ENCODE assay signal across 1 cellular context in the genomic region with DNA sequence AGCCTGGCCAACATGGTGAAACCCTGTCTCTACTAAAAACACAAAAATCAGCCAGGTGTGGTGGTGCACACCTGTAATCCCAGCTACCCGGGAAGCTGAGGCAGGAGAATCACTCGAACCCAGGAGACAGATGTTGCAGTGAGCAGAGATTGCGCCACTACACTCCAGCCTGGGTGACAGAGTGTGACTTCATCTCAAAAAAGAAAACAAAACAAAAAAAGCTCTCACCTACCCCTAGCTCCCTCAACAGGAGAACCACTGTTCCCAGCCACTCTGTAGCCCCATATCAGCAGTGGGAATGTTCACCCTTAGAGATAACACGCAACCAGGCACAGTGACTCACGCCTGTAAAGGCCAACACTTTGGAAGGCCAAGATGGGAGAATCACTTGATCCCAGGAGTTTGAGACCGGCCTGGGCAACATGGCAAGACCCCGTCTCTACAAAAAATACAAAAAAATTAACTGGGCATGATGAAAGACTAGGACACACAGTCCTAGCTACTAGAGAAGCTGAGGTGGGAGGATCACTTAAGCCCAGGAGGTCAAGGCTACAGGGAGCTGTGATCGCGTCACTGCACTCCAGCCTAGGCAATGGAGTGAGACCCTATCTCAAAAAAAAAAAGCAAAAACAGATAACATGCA.
TF ChIP-seq lines count a peak whose summit lies in the region.

No MANE protein-coding gene starts in this region.

TF ChIP-seq in K562, 482 proteins besides CTCF, POLR2A, EP300 and RAD21 (continued from another document):
- TF ChIP-seq CCAR2 (IDR thresholded peaks at IDR 0.05; ENCODE audit: low read depth, low read length) (no peak), NR2C2 (CRISPR knock-in tag; IDR thresholded peaks at IDR 0.05) (no peak), NR2C2 (tag; IDR thresholded peaks at IDR 0.05) (0 out of 2 replicates have a peak, but pooled peaks have one; percentile 19), PRMT5 (CRISPR knock-in tag; IDR thresholded peaks at IDR 0.05) (no peak), ZFP36 (IDR thresholded peaks at IDR 0.05; ENCODE audit: low read depth, low read length, partially characterized antibody) (no peak), ZSCAN32 (CRISPR knock-in tag; IDR thresholded peaks at IDR 0.05) (no peak), TBL1XR1 (IDR thresholded peaks at IDR 0.05; ENCODE audit: low read length in 2 of 2) (0 out of 4 replicates have a peak, but pooled peaks of 1 of the 2 experiments have one; percentile 29), ZNF175 (CRISPR knock-in tag; IDR thresholded peaks at IDR 0.05; ENCODE audit: low read depth) (0 out of 2 replicates have a peak, but pooled peaks have one; percentile 15), ZEB2 (IDR thresholded peaks at IDR 0.05) (0 out of 2 replicates have a peak, but pooled peaks have one; percentile 77), JUND (IDR thresholded peaks at IDR 0.05; ENCODE audit: borderline replicate concordance, low read depth, low read length) (peak; percentile 91), JUND (tag; IDR thresholded peaks at IDR 0.05; ENCODE audit: borderline replicate concordance, low read depth, low read length) (peak; percentile 77; the same call in 2 of the 3 replicates), MEF2D (tag; conservative IDR thresholded peaks at IDR 0.05; ENCODE audit: low read depth) (peak; percentile 39; the same call in 1 of the 2 replicates), MYC (IDR thresholded peaks at IDR 0.05; ENCODE audit: low read depth, low read length) (no peak), MYC (CRISPR knock-in tag; IDR thresholded peaks at IDR 0.05; ENCODE audit: borderline replicate concordance, low read depth) (no peak), SMARCA4 (IDR thresholded peaks at IDR 0.05) (peak; percentile 89), CEBPG (CRISPR knock-in tag; IDR thresholded peaks at IDR 0.05) (peak; percentile 85), CEBPG (tag; conservative IDR thresholded peaks at IDR 0.05 in 1 of 2, IDR thresholded peaks at IDR 0.05 in 1 of 2) (peak in 1 of 2 experiments; percentile 59; a peak in 2 of 4 replicates), ESRRA (IDR thresholded peaks at IDR 0.05; ENCODE audit: borderline replicate concordance, low read depth) (0 out of 2 replicates have a peak, but pooled peaks have one; percentile 12), ETV5 (CRISPR knock-in tag; IDR thresholded peaks at IDR 0.05; ENCODE audit: low read depth) (peak; percentile 63; the same call in 1 of the 2 replicates), SP2 (IDR thresholded peaks at IDR 0.05; ENCODE audit: extremely low read depth, low read depth, low read length, poor library complexity, severe bottlenecking) (no peak), POLR2B (IDR thresholded peaks at IDR 0.05; ENCODE audit: low read depth, partially characterized antibody) (no peak), HMGN3 (IDR thresholded peaks at IDR 0.05; ENCODE audit: borderline replicate concordance, extremely low read depth, insufficient read length, low read depth, low read length) (no peak), TAL1 (IDR thresholded peaks at IDR 0.05) (peak; percentile 40; the same call in 1 of the 2 replicates), CREM (IDR thresholded peaks at IDR 0.05; ENCODE audit: low read depth) (peak; percentile 80), DPF2 (IDR thresholded peaks at IDR 0.05) (peak; percentile 92), SMARCA5 (IDR thresholded peaks at IDR 0.05) (peak; percentile 37; the same call in 1 of the 2 replicates), CBFA2T2 (conservative IDR thresholded peaks at IDR 0.05) (peak; percentile 33), MTA1 (IDR thresholded peaks at IDR 0.05; ENCODE audit: borderline replicate concordance) (peak; percentile 53; the same call in 1 of the 2 replicates), SREBF2 (CRISPR knock-in tag; IDR thresholded peaks at IDR 0.05) (0 out of 2 replicates have a peak, but pooled peaks have one; percentile 59), NRF1 (conservative IDR thresholded peaks at IDR 0.05 in 1 of 2, IDR thresholded peaks at IDR 0.05 in 1 of 2) (peak; percentile 25; a peak in 1 of 4 replicates), SLC30A9 (CRISPR knock-in tag; IDR thresholded peaks at IDR 0.05) (no peak), MAFK (IDR thresholded peaks at IDR 0.05; ENCODE audit: low read length) (no peak), BRD9 (IDR thresholded peaks at IDR 0.05; ENCODE audit: low read depth, partially characterized antibody) (peak; percentile 63), FOSL1 (tag; conservative IDR thresholded peaks at IDR 0.05) (peak; percentile 90), KLF13 (tag; IDR thresholded peaks at IDR 0.05; ENCODE audit: borderline replicate concordance, low read depth) (no peak)
- TF ChIP-seq, protein P1, sequence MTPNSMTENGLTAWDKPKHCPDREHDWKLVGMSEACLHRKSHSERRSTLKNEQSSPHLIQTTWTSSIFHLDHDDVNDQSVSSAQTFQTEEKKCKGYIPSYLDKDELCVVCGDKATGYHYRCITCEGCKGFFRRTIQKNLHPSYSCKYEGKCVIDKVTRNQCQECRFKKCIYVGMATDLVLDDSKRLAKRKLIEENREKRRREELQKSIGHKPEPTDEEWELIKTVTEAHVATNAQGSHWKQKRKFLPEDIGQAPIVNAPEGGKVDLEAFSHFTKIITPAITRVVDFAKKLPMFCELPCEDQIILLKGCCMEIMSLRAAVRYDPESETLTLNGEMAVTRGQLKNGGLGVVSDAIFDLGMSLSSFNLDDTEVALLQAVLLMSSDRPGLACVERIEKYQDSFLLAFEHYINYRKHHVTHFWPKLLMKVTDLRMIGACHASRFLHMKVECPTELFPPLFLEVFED (CRISPR knock-in tag; conservative IDR thresholded peaks at IDR 0.05), result no peak
- TF ChIP-seq, protein P2, sequence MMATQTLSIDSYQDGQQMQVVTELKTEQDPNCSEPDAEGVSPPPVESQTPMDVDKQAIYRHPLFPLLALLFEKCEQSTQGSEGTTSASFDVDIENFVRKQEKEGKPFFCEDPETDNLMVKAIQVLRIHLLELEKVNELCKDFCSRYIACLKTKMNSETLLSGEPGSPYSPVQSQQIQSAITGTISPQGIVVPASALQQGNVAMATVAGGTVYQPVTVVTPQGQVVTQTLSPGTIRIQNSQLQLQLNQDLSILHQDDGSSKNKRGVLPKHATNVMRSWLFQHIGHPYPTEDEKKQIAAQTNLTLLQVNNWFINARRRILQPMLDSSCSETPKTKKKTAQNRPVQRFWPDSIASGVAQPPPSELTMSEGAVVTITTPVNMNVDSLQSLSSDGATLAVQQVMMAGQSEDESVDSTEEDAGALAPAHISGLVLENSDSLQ (IDR thresholded peaks at IDR 0.05), result peak; percentile 4; the same call in 1 of the 2 replicates
TF ChIP-seq in K562: peak in this region for 51.
